Comparison of ENCODE assay signal across 12 cellular contexts in genomic region chr19:38221919-38222828, GRCh38. TPM values are rescaled to one million over a fixed set of nuclear protein-coding genes. Genes with fewer than 3 reads are reported as not detected.
"Had no signal": no experiment of that assay in that cellular context is flagged by ENCODE, and none has a peak within 500 bp of the region (broad histone marks: within the 10 kb centered on the region; RNA-seq: fewer than 3 reads in every experiment).

No MANE protein-coding gene starts in this region.

- ATAC-seq: stimulated activated effector memory CD8-positive, alpha-beta T cell treated with anti-CD3 and anti-CD28 coated beads, Interleukin-12 subunit alpha, Interleukin-12 subunit beta, amount 100 ng/mL, for 72 hours had no signal

- DNase-seq: activated CD4-positive, alpha-beta T cell treated with anti-CD3 and anti-CD28 coated beads, Interleukin-2, amount 50 U/mL, for 1 hour; activated naive CD4-positive, alpha-beta T cell treated with anti-CD3 and anti-CD28 coated beads, Interleukin-2, amount 50 U/mL, for 16 hours; adrenal gland; effector memory CD4-positive, alpha-beta T cell; hippocampal formation; small intestine had no signal

- H3K36me3 Mint-ChIP-seq: stimulated activated effector memory CD8-positive, alpha-beta T cell treated with anti-CD3 and anti-CD28 coated beads, Interleukin-12 subunit alpha, Interleukin-12 subunit beta, amount 100 ng/mL, for 72 hours had no signal

- H3K9me3 Mint-ChIP-seq: activated T-helper 2 cell treated with anti-CD3 and anti-CD28 coated beads, Interferon-gamma antibody, Interleukin-2, Interleukin-4, amounts not matched to agents 10 μg/mL and 5 μg/mL and 100 μg/mL, durations not matched to agents 14 hours and 24 hours and 36 hours; central memory CD8-positive, alpha-beta T cell; memory B cell; stimulated activated effector memory CD8-positive, alpha-beta T cell treated with anti-CD3 and anti-CD28 coated beads, Interleukin-12 subunit alpha, Interleukin-12 subunit beta, amount 100 ng/mL, for 72 hours had no signal

- H3K27ac Mint-ChIP-seq: activated T-helper 2 cell treated with anti-CD3 and anti-CD28 coated beads, Interferon-gamma antibody, Interleukin-2, Interleukin-4, amounts not matched to agents 10 μg/mL and 5 μg/mL and 100 μg/mL, durations not matched to agents 14 hours and 24 hours and 36 hours; memory B cell; stimulated activated effector memory CD8-positive, alpha-beta T cell treated with anti-CD3 and anti-CD28 coated beads, Interleukin-12 subunit alpha, Interleukin-12 subunit beta, amount 100 ng/mL, for 72 hours had no signal

- H3K36me3 ChIP-seq: adrenal gland, right atrium auricular region, tibial nerve had no signal

- H3K9me3 ChIP-seq: adrenal gland, right atrium auricular region, tibial nerve had no signal

- H3K4me3 ChIP-seq: adrenal gland, right atrium auricular region, tibial nerve had no signal

- H3K27ac ChIP-seq: adrenal gland, right atrium auricular region, tibial nerve had no signal

RNA-seq across cellular contexts. Expression of gene DPF1, which starts 1.8 kb away (rescaled TPM):
- total RNA-seq: right atrium auricular region, tibial nerve had no signal
